25 cellular contexts compared by ENCODE assay signal in genomic region chr6:42302441-42302840, GRCh38.
DNase-seq lines count a peak whose midpoint lies in the region; ATAC-seq, FAIRE-seq and TF ChIP-seq lines count a peak whose summit lies in the region.
"Had no signal": no experiment of that assay in that cellular context is flagged by ENCODE, and none has a peak within 500 bp of the region (broad histone marks: within the 10 kb centered on the region; RNA-seq: fewer than 3 reads in every experiment).

No MANE protein-coding gene starts in this region.

- H3K18ac ChIP-seq in IMR-90 (ENCODE audit: low read depth, low read length): no peak overlapping the region

- H3K27me3 ChIP-seq in IMR-90 (ENCODE audit: control insufficient read depth, insufficient read depth, low read length) (no peaks in the 10 kb centered on the region), endodermal cell (ENCODE audit: control insufficient read depth, insufficient read depth, low read length, poor library complexity, severe bottlenecking) (peaks cover 14% of the 10 kb centered on the region)
- H3K27me3 ChIP-seq: BLaER1 treated with 17β-estradiol and CSF1 and Interleukin-3, amounts not matched to agents 10 nM and 100 nM; MG63 had no signal

- H3K9me1 ChIP-seq in IMR-90 (ENCODE audit: insufficient read depth, low read length): peaks cover 14% of the 10 kb centered on the region

- peak overlapping the region; percentile 61; the same call in 1 of the 2 replicates for H3K4me2 ChIP-seq in IMR-90 (ENCODE audit: low read depth, low read length)
- H3K4me2 ChIP-seq: BLaER1 treated with 17β-estradiol and CSF1 and Interleukin-3, amounts not matched to agents 10 nM and 100 nM; GM23338; PC-9 had no signal

- H3K56ac ChIP-seq in IMR-90 (ENCODE audit: extremely low read depth, insufficient read depth, low read length): no peak overlapping the region

- H3K27me3 Mint-ChIP-seq in endodermal cell (ENCODE audit: insufficient read depth): peaks cover 41% of the 10 kb centered on the region
- H3K27me3 Mint-ChIP-seq: CD4-positive, alpha-beta memory T cell had no signal

- no peak for TF ChIP-seq POLR2A in GM12892 (IDR thresholded peaks at IDR 0.05; ENCODE audit: low read depth, low read length)
- TF ChIP-seq POLR2A in IMR-90 (IDR thresholded peaks at IDR 0.05; ENCODE audit: low read depth, low read length): no peak

- H3K36me3 ChIP-seq in IMR-90 (ENCODE audit: control insufficient read depth, insufficient read depth, low read length): peaks cover 9% of the 10 kb centered on the region
- H3K36me3 ChIP-seq in endodermal cell (ENCODE audit: control insufficient read depth, insufficient read depth, low read length): no peaks in the 10 kb centered on the region
- H3K36me3 ChIP-seq: HAP-1, MG63 had no signal

- no peak overlapping the region for H2AFZ ChIP-seq in IMR-90 (replicated peaks; ENCODE audit: low read length, poor library complexity)
- H2AFZ ChIP-seq: GM23338, PC-9 had no signal

- no peak overlapping the region for H2BK20ac ChIP-seq in IMR-90 (ENCODE audit: low read depth, low read length)

- H3K27ac ChIP-seq in IMR-90 (ENCODE audit: insufficient read depth, low read length) (no peak overlapping the region), endodermal cell (ENCODE audit: low read depth, low read length) (no peak overlapping the region)
- H3K27ac ChIP-seq: BLaER1 treated with 17β-estradiol and CSF1 and Interleukin-3, amounts not matched to agents 10 nM and 100 nM; RWPE1 had no signal

- ATAC-seq in IMR-90 (ENCODE audit: low read depth): peak; percentile 28; the same call in 1 of the 2 replicates

- CTCF ChIA-PET in IMR-90 (lab: Yijun Ruan, JAX): interaction anchor here (0.5 to 2.2 kb wide), 3 partner anchors 13 to 245 kb away, joined by 3 to 7 read pairs (median 4); no protein-coding TSS in a partner anchor

- H3K4me1 Mint-ChIP-seq in endodermal cell: peaks cover 31% of the 10 kb centered on the region

- peak overlapping the region; percentile 46; the same call in 1 of the 2 replicates for H3K23ac ChIP-seq in IMR-90 (ENCODE audit: low read depth, low read length)

- H3K9ac ChIP-seq in IMR-90 (ENCODE audit: low read depth, low read length): no peak overlapping the region
- H3K9ac ChIP-seq in endodermal cell (ENCODE audit: extremely low read depth, low read length, poor library complexity, severe bottlenecking): no peak overlapping the region
- H3K9ac ChIP-seq: BLaER1 treated with 17β-estradiol and CSF1 and Interleukin-3, amounts not matched to agents 10 nM and 100 nM had no signal

- H3K4me1 ChIP-seq in IMR-90 (ENCODE audit: control insufficient read depth, insufficient read depth, low read length): peaks cover 20% of the 10 kb centered on the region
- H3K4me1 ChIP-seq in endodermal cell (ENCODE audit: control insufficient read depth, insufficient read depth, low read length): no peaks in the 10 kb centered on the region
- H3K4me1 ChIP-seq: HAP-1 had no signal

- no peak overlapping the region for H2BK120ac ChIP-seq in IMR-90 (ENCODE audit: low read depth, low read length)

- POLR2A ChIA-PET in IMR-90 (lab: Charles Lee; ENCODE audit: unreplicated experiment): no interaction called here

- TF ChIP-seq CTCF in IMR-90 (conservative IDR thresholded peaks at IDR 0.05; ENCODE audit: low read depth, low read length) (no peak), endodermal cell (conservative IDR thresholded peaks at IDR 0.05) (no peak), fibroblast of villous mesenchyme (IDR thresholded peaks at IDR 0.05; ENCODE audit: insufficient read depth, low read depth, low read length) (no peak)

- in situ Hi-C loops in IMR-90 (cut with MboI; ENCODE audit: low sequenced_read_pairs): no loop called here

- no peak overlapping the region for H3K4ac ChIP-seq in IMR-90 (ENCODE audit: low read depth, low read length)

- no CpG with 5 or more reads among the region's 3 CpGs for WGBS in IMR-90 (ENCODE audit: extremely low coverage in 2 of 2, insufficient read length in 1 of 2), 2 experiments
- 86 to 95% methylated on average over 2 to 3 of the region's 3 CpGs for WGBS in endodermal cell (ENCODE audit: insufficient coverage in 1 of 2, insufficient read length in 1 of 2), 2 experiments

- H2AK5ac ChIP-seq in IMR-90 (ENCODE audit: low read depth, low read length): no peak overlapping the region

- H3K4me3 ChIP-seq in IMR-90 (ENCODE audit: insufficient read depth, low read depth, low read length) (no peak overlapping the region), endodermal cell (ENCODE audit: low read length) (no peak overlapping the region), fibroblast of villous mesenchyme (ENCODE audit: low read depth, low read length) (no peak overlapping the region)
- H3K4me3 ChIP-seq: BLaER1 treated with 17β-estradiol and CSF1 and Interleukin-3, amounts not matched to agents 10 nM and 100 nM; GM23338; HAP-1; MG63; PC-9 had no signal

- FAIRE-seq in GM12892 (lab: Jason Lieb, UNC): peak; percentile 51
- FAIRE-seq: A204.1, G401.6 had no signal

- no peak for DNase-seq in GM12892 (ENCODE audit: insufficient read length)
- DNase-seq in IMR-90: peak; percentile 47
- DNase-seq in endodermal cell: peak; percentile 33
- DNase-seq in fibroblast of villous mesenchyme (ENCODE audit: low read depth): peak; percentile 55
- DNase-seq in activated gamma-delta T cell treated with Interleukin-2 at 50 U/mL for 16 hours: no peak
- DNase-seq in activated naive CD4-positive, alpha-beta T cell (lab: John Stamatoyannopoulos, UW): no peak
- no peak for DNase-seq in activated T-cell treated with anti-CD3 and anti-CD28 coated beads, Interleukin-2, amount 50 U/mL, for 48 hours
- DNase-seq: CD4-positive, alpha-beta memory T cell; COR-L47; KG1; MG63; NCI-H1048; NCI-H1417 treated with DMSO at 0.1 percent for 48 hours; NCI-H1694 treated with DMSO at 0.1 percent for 48 hours; NCI-H2081; NCI-H2227 treated with DMSO at 0.1 percent for 48 hours; NCI-H526 treated with DMSO at 0.1 percent for 48 hours; PC-9; SHP77 had no signal

- dilution Hi-C loops in IMR-90 (cut with HindIII; ENCODE audit: low sequenced_read_pairs, unreplicated experiment): no loop called here

- no peak overlapping the region for H3K4me3 Mint-ChIP-seq in endodermal cell
- H3K4me3 Mint-ChIP-seq: CD4-positive, alpha-beta memory T cell; GM23338 had no signal

- H2BK5ac ChIP-seq in IMR-90 (ENCODE audit: low read depth, low read length, poor library complexity, severe bottlenecking): no peak overlapping the region

- H3K9me3 ChIP-seq in IMR-90 (ENCODE audit: control insufficient read depth, insufficient read depth, low read length): no peaks in the 10 kb centered on the region
- no peaks in the 10 kb centered on the region for H3K9me3 ChIP-seq in endodermal cell (ENCODE audit: control insufficient read depth, low read length)
- H3K9me3 ChIP-seq: BLaER1 treated with 17β-estradiol and CSF1 and Interleukin-3, amounts not matched to agents 10 nM and 100 nM; HAP-1; MG63 had no signal

- H4K5ac ChIP-seq in IMR-90 (ENCODE audit: low read depth, low read length): no peak overlapping the region; the same call in 1 of the 2 replicates

- peak overlapping the region; percentile 24; the same call in 1 of the 2 replicates for H3K14ac ChIP-seq in IMR-90 (replicated peaks; ENCODE audit: low read depth, low read length)

- H3K27ac Mint-ChIP-seq in endodermal cell: no peak overlapping the region
- H3K27ac Mint-ChIP-seq: GM23338 had no signal

- no peaks in the 10 kb centered on the region; the same call in 1 of the 2 replicates for H4K20me1 ChIP-seq in IMR-90 (ENCODE audit: insufficient read depth, low read length)

- no peak overlapping the region for H2BK15ac ChIP-seq in IMR-90 (ENCODE audit: low read depth, low read length)

- peaks cover 1% of the 10 kb centered on the region for H3K36me3 Mint-ChIP-seq in endodermal cell (ENCODE audit: low read depth)

- no peak overlapping the region for H4K8ac ChIP-seq in IMR-90 (ENCODE audit: low read depth in 2 of 2, low read length in 2 of 2)

- TF ChIP-seq RAD21 in IMR-90 (IDR thresholded peaks at IDR 0.05; ENCODE audit: low read length): no peak

- no peaks in the 10 kb centered on the region for H3K9me3 Mint-ChIP-seq in endodermal cell
- H3K9me3 Mint-ChIP-seq: CD4-positive, alpha-beta memory T cell; GM23338 had no signal

- peaks cover 40 to 76% of the 10 kb centered on the region in 2 experiments for H3K79me1 ChIP-seq in IMR-90 (ENCODE audit: low read depth in 1 of 2, low read length in 2 of 2)

- no TSS peak for BruUV-seq in IMR-90 (replicated peaks; lab: Mats Ljungman, UMichigan)

- intact Hi-C loops in IMR-90 (cut with micrococcal nuclease): no loop called here

- H2AK9ac ChIP-seq in IMR-90 (replicated peaks; ENCODE audit: low read depth, low read length, poor library complexity): no peak overlapping the region

- H4K91ac ChIP-seq in IMR-90 (ENCODE audit: insufficient read depth, low read depth, low read length): no peak overlapping the region

TF ChIP-seq in IMR-90, 13 proteins besides CTCF, POLR2A, EP300 and RAD21:
- TF ChIP-seq CHD1 (IDR thresholded peaks at IDR 0.05; ENCODE audit: low read depth, low read length) (no peak), SMC3 (IDR thresholded peaks at IDR 0.05; ENCODE audit: low read depth, low read length) (0 out of 2 replicates have a peak, but pooled peaks have one; percentile 7)

Comparison
In these comparisons a context has a peak if more than half of its experiments do, and no peak if none do; other contexts are left out.
1. DNase-seq: peak in IMR-90 (single experiment), endodermal cell (single experiment) and fibroblast of villous mesenchyme (single experiment); none in GM12892 (single experiment), activated gamma-delta T cell treated with Interleukin-2 at 50 U/mL for 16 hours (single experiment), activated naive CD4-positive, alpha-beta T cell (0 of 4) and activated T-cell treated with anti-CD3 and anti-CD28 coated beads, Interleukin-2, amount 50 U/mL, for 48 hours (0 of 2).